In genomic region chr1:202834771-202835547, GRCh38 we compare ENCODE assay signal across 11 cellular contexts. TPM values are rescaled to one million over a fixed set of nuclear protein-coding genes. Genes with fewer than 3 reads are reported as not detected.
DNase-seq lines count a peak whose midpoint lies in the region; ATAC-seq, FAIRE-seq and TF ChIP-seq lines count a peak whose summit lies in the region.
"Had no signal": no experiment of that assay in that cellular context is flagged by ENCODE, and none has a peak within 500 bp of the region (broad histone marks: within the 10 kb centered on the region; RNA-seq: fewer than 3 reads in every experiment).

No MANE protein-coding gene starts in this region.

- 65 to 78% (median 69%) methylated on average over 10 of the region's 10 CpGs for WGBS in small intestine, 3 donors
- 82 to 87% (median 85%) methylated on average over 10 of the region's 10 CpGs for WGBS in adrenal gland, 4 donors

- no peaks in the 10 kb centered on the region for H3K9me3 ChIP-seq in CD4-positive, CD25-positive, alpha-beta regulatory T cell (ENCODE audit: control insufficient read depth in 2 of 2, low read length in 2 of 2)
- no peaks in the 10 kb centered on the region for H3K9me3 ChIP-seq in PC-3 (ENCODE audit: low read length)
- H3K9me3 ChIP-seq in small intestine (ENCODE audit: control insufficient read depth, low read depth): no peaks in the 10 kb centered on the region
- H3K9me3 ChIP-seq in adrenal gland (replicated peaks in 1 of 3): no peaks in the 10 kb centered on the region
- H3K9me3 ChIP-seq: psoas muscle had no signal

- no peaks in the 10 kb centered on the region for H3K27me3 ChIP-seq in CD4-positive, CD25-positive, alpha-beta regulatory T cell (ENCODE audit: control insufficient read depth, insufficient read depth, low read length)
- no peaks in the 10 kb centered on the region for H3K27me3 ChIP-seq in PC-3 (ENCODE audit: low read length)
- no peaks in the 10 kb centered on the region for H3K27me3 ChIP-seq in small intestine (ENCODE audit: control insufficient read depth in 2 of 2, insufficient read depth in 2 of 2, low read length in 2 of 2)
- no peaks in the 10 kb centered on the region for H3K27me3 ChIP-seq in adrenal gland

- H3K4me3 ChIP-seq in CD4-positive, CD25-positive, alpha-beta regulatory T cell (ENCODE audit: low read depth, low read length): no peak overlapping the region
- H3K4me3 ChIP-seq in PC-3 (ENCODE audit: low read length) (no peak overlapping the region), small intestine (ENCODE audit: low read depth in 1 of 2, low read length in 2 of 2) (no peak overlapping the region), adrenal gland (no peak overlapping the region)
- H3K4me3 ChIP-seq: psoas muscle had no signal

- H3K4me3 Mint-ChIP-seq in CD4-positive, CD25-positive, alpha-beta regulatory T cell: peak overlapping the region; percentile 29 to 43 (median 39)
- peak overlapping the region; percentile 47 for H3K4me3 Mint-ChIP-seq in natural killer cell

- peaks cover 13 to 47% (median 32%) of the 10 kb centered on the region in 4 donors for H3K4me1 Mint-ChIP-seq in CD4-positive, CD25-positive, alpha-beta regulatory T cell
- H3K4me1 Mint-ChIP-seq in natural killer cell: peaks cover 27 to 33% of the 10 kb centered on the region in 2 donors

- no peak overlapping the region for H3K4me2 ChIP-seq in PC-3 (ENCODE audit: low read length)

- no peaks in the 10 kb centered on the region for H3K9me2 ChIP-seq in PC-3 (replicated peaks; ENCODE audit: low read length)

- intact Hi-C loops in PC-3 (cut with micrococcal nuclease): no loop called here
- intact Hi-C loops in natural killer cell (cut with micrococcal nuclease): no loop called here
- intact Hi-C loops in adrenal gland (cut with DNase I): no loop called here

- H3K9me3 Mint-ChIP-seq in CD4-positive, CD25-positive, alpha-beta regulatory T cell: peaks cover 0 to 2% (median 0%) of the 10 kb centered on the region in 7 donors
- no peaks in the 10 kb centered on the region for H3K9me3 Mint-ChIP-seq in activated naive CD4-positive, alpha-beta T cell treated with anti-CD3 and anti-CD28 coated beads, Interleukin-2, amount 50 U/mL, for 72 hours
- no peaks in the 10 kb centered on the region for H3K9me3 Mint-ChIP-seq in natural killer cell

- DNase-seq in CD4-positive, CD25-positive, alpha-beta regulatory T cell: no peak
- DNase-seq in PC-3 (peak; percentile 35), natural killer cell (no peak), NCI-H1417 (lab: John Stamatoyannopoulos, UW) (no peak), small intestine (no peak), KG1 (lab: John Stamatoyannopoulos, UW) (no peak), adrenal gland (no peak)
- DNase-seq in activated naive CD4-positive, alpha-beta T cell treated with anti-CD3 and anti-CD28 coated beads, Interleukin-2, amount 50 U/mL, for 72 hours (ENCODE audit: low spot score in 2 of 2): no peak
- DNase-seq: activated gamma-delta T cell, psoas muscle had no signal

- no peaks in the 10 kb centered on the region for H3K27me3 Mint-ChIP-seq in CD4-positive, CD25-positive, alpha-beta regulatory T cell
- H3K27me3 Mint-ChIP-seq in natural killer cell (ENCODE audit: low read depth in 2 of 2): peaks cover 7 to 13% of the 10 kb centered on the region in 2 donors

- H3K27ac Mint-ChIP-seq in CD4-positive, CD25-positive, alpha-beta regulatory T cell: peak overlapping the region; percentile 61 to 83 (median 73)
- H3K27ac Mint-ChIP-seq in activated naive CD4-positive, alpha-beta T cell treated with anti-CD3 and anti-CD28 coated beads, Interleukin-2, amount 50 U/mL, for 72 hours: peak overlapping the region; percentile 7 to 33
- peak overlapping the region; percentile 53 to 65 for H3K27ac Mint-ChIP-seq in natural killer cell

- H3K36me3 ChIP-seq in CD4-positive, CD25-positive, alpha-beta regulatory T cell (ENCODE audit: control insufficient read depth, insufficient read depth, low read length): no peaks in the 10 kb centered on the region
- H3K36me3 ChIP-seq in PC-3 (ENCODE audit: low read depth, low read length): no peaks in the 10 kb centered on the region
- H3K36me3 ChIP-seq in small intestine (ENCODE audit: control insufficient read depth in 2 of 2, insufficient read depth in 2 of 2, low read length in 2 of 2): no peaks in the 10 kb centered on the region
- no peaks in the 10 kb centered on the region for H3K36me3 ChIP-seq in adrenal gland (replicated peaks in 1 of 2)

- no peak overlapping the region for H3K27ac ChIP-seq in CD4-positive, CD25-positive, alpha-beta regulatory T cell (ENCODE audit: insufficient read depth, low read length, poor library complexity, severe bottlenecking)
- H3K27ac ChIP-seq in PC-3 (ENCODE audit: low read length): no peak overlapping the region
- H3K27ac ChIP-seq in small intestine (ENCODE audit: low read depth in 1 of 2, low read length in 1 of 2): no peak overlapping the region
- no peak overlapping the region for H3K27ac ChIP-seq in adrenal gland
- H3K27ac ChIP-seq: psoas muscle had no signal

- H2AFZ ChIP-seq in PC-3 (ENCODE audit: low read length): no peak overlapping the region

- no TSS peak for BruUV-seq in PC-3 (replicated peaks; lab: Mats Ljungman, UMichigan)

- no peak for TF ChIP-seq CTCF in PC-3 (conservative IDR thresholded peaks at IDR 0.05; ENCODE audit: low read depth, low read length)
- TF ChIP-seq CTCF in natural killer cell (IDR thresholded peaks at IDR 0.05): no peak
- no peak for TF ChIP-seq CTCF in adrenal gland (IDR thresholded peaks at IDR 0.05)

- H3K36me3 Mint-ChIP-seq in CD4-positive, CD25-positive, alpha-beta regulatory T cell: no peaks in the 10 kb centered on the region
- no peaks in the 10 kb centered on the region for H3K36me3 Mint-ChIP-seq in activated naive CD4-positive, alpha-beta T cell treated with anti-CD3 and anti-CD28 coated beads, Interleukin-2, amount 50 U/mL, for 72 hours
- H3K36me3 Mint-ChIP-seq in natural killer cell: no peaks in the 10 kb centered on the region

- H3K9ac ChIP-seq in PC-3 (ENCODE audit: low read length): no peak overlapping the region

- CTCF ChIA-PET in PC-3 (lab: Charles Lee): no interaction called here

- peak in 1 of 2 donors; percentile 29 for ATAC-seq in CD4-positive, CD25-positive, alpha-beta regulatory T cell (ENCODE audit: low read depth in 2 of 2)
- ATAC-seq in PC-3 (peak; percentile 34; the same call in 1 of the 2 replicates), natural killer cell (peak in 2 of 3 donors; percentile 12 to 22)
- ATAC-seq in activated naive CD4-positive, alpha-beta T cell treated with anti-CD3 and anti-CD28 coated beads, Interleukin-2, amount 50 U/mL, for 72 hours: peak; percentile 62 to 73
- ATAC-seq: psoas muscle had no signal

- TF ChIP-seq POLR2A in adrenal gland (IDR thresholded peaks at IDR 0.05): no peak

- H4K20me1 ChIP-seq in PC-3 (ENCODE audit: low read length): no peaks in the 10 kb centered on the region

- H3K4me1 ChIP-seq in CD4-positive, CD25-positive, alpha-beta regulatory T cell (ENCODE audit: control insufficient read depth, insufficient read depth, low read length, poor library complexity, severe bottlenecking): peaks cover 27% of the 10 kb centered on the region
- peaks cover 16% of the 10 kb centered on the region; the same call in 1 of the 2 replicates for H3K4me1 ChIP-seq in PC-3 (ENCODE audit: insufficient read depth, low read length)
- no peaks in the 10 kb centered on the region for H3K4me1 ChIP-seq in small intestine (ENCODE audit: control insufficient read depth in 2 of 2, insufficient read depth in 1 of 2, low read depth in 1 of 2, low read length in 1 of 2)
- no peaks in the 10 kb centered on the region for H3K4me1 ChIP-seq in adrenal gland (replicated peaks in 1 of 2)
- H3K4me1 ChIP-seq: psoas muscle had no signal

- H3F3A ChIP-seq in PC-3 (ENCODE audit: low read length, unreplicated experiment): no peaks in the 10 kb centered on the region

- H3K79me2 ChIP-seq in PC-3 (ENCODE audit: low read length): no peaks in the 10 kb centered on the region

- no peak for FAIRE-seq in small intestine (lab: Jason Lieb, UNC)

- POLR2A ChIA-PET in PC-3 (lab: Charles Lee; ENCODE audit: unreplicated experiment): no interaction called here

RNA-seq across cellular contexts. Expression of gene PCAT6, which starts 24.2 kb away (rescaled TPM):
- not detected for total RNA-seq in CD4-positive, CD25-positive, alpha-beta regulatory T cell
- not detected for polyA plus RNA-seq in CD4-positive, CD25-positive, alpha-beta regulatory T cell
- 0.26 and 1.7 TPM in 2 replicates for total RNA-seq in PC-3 (2014; rRNA removed)
- 1 to 10 TPM in 1 of 2 donors, not detected in 1; 3.9 TPM for total RNA-seq in activated naive CD4-positive, alpha-beta T cell treated with anti-CD3 and anti-CD28 coated beads, Interleukin-2, amount 50 U/mL, for 72 hours
- 1 to 10 TPM in 2 of 3 donors, not detected in 1; 1.1 to 1.5 TPM for total RNA-seq in natural killer cell
- polyA plus RNA-seq in small intestine: 1 to 10 TPM; 1.2 to 1.6 (median 1.6) TPM
- 1 to 10 TPM in 4 of 8 donors, under 1 TPM in 1, not detected in 3; 0.69 to 3.5 (median 1.3) TPM for total RNA-seq in adrenal gland
- 1 to 10 TPM; 3.0 to 8.5 (median 5.8) TPM for polyA plus RNA-seq in adrenal gland
- total RNA-seq: cerebellum had no signal

RNA-seq across cellular contexts. Expression of gene KDM5B, which starts 26.7 kb away (rescaled TPM):
- total RNA-seq in CD4-positive, CD25-positive, alpha-beta regulatory T cell: 77.7 TPM
- polyA plus RNA-seq in CD4-positive, CD25-positive, alpha-beta regulatory T cell: 10 to 100 TPM; 13.7 to 16.9 (median 14.5) TPM
- total RNA-seq in PC-3 (2014; rRNA removed): 41.4 and 42.6 TPM in 2 replicates
- total RNA-seq in activated naive CD4-positive, alpha-beta T cell treated with anti-CD3 and anti-CD28 coated beads, Interleukin-2, amount 50 U/mL, for 72 hours: 10 to 100 TPM; 47.8 to 82.2 TPM
- 100 to 1,000 TPM; 107 to 121 (median 108) TPM for total RNA-seq in natural killer cell
- polyA plus RNA-seq in small intestine: 1 to 10 TPM; 5.7 to 9.2 (median 9.1) TPM
- total RNA-seq in adrenal gland: 10 to 100 TPM; 26.8 to 63.5 (median 44.6) TPM
- polyA plus RNA-seq in adrenal gland: 10 to 100 TPM; 11.7 to 18.2 (median 12.6) TPM

RNA-seq across cellular contexts. Expression of gene RABIF, which starts 54.0 kb away (rescaled TPM):
- 13.0 TPM for total RNA-seq in CD4-positive, CD25-positive, alpha-beta regulatory T cell
- 10 to 100 TPM; 25.1 to 30.7 (median 28.0) TPM for polyA plus RNA-seq in CD4-positive, CD25-positive, alpha-beta regulatory T cell
- total RNA-seq in PC-3 (2014; rRNA removed): 14.8 and 15.5 TPM in 2 replicates
- total RNA-seq in activated naive CD4-positive, alpha-beta T cell treated with anti-CD3 and anti-CD28 coated beads, Interleukin-2, amount 50 U/mL, for 72 hours: 1 to 10 TPM; 8.1 to 8.8 TPM
- 10 to 100 TPM; 13.3 to 26.4 (median 21.5) TPM for total RNA-seq in natural killer cell
- 10 to 100 TPM in 2 of 3 donors, 1 to 10 TPM in 1; 7.8 to 11.2 (median 10.3) TPM for polyA plus RNA-seq in small intestine
- total RNA-seq in adrenal gland: 10 to 100 TPM in 1 of 8 donors, 1 to 10 TPM in 7; 3.1 to 10.6 (median 6.6) TPM
- 1 to 10 TPM; 3.6 to 10.0 (median 3.8) TPM for polyA plus RNA-seq in adrenal gland

Comparison
In these comparisons a context has a peak if more than half of its experiments do, and no peak if none do; other contexts are left out.
1. H3K27ac Mint-ChIP-seq: peak in every context shown above with its lines; median percentile 73 in CD4-positive, CD25-positive, alpha-beta regulatory T cell; 59 in natural killer cell; 20 in activated naive CD4-positive, alpha-beta T cell treated with anti-CD3 and anti-CD28 coated beads, Interleukin-2, amount 50 U/mL, for 72 hours.